In the genomic region with DNA sequence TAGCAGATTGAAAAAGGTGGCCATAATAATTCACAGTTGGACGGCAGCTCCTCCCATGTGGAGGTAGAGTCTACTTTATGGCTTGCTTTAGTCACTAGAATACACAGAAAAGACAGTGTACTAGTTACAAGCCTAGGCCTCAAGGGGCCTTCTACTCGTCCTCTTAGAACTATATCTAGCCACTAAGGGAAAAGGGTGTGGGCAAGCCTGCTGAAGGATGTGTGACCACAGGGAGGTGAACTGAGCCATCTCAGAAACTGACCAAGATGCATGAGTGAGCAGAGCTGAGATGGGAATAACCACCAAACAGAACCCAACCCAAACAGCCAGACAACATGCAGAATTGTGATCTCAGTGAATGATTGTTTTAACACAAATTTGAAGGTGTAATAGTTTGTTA, we compare ENCODE assay signal across 1 cellular context.
TF ChIP-seq lines count a peak whose summit lies in the region.

No MANE protein-coding gene starts in this region.

TF ChIP-seq in GM23338, 12 proteins besides CTCF, POLR2A, EP300 and RAD21 (continued from another document):
- TF ChIP-seq, protein P1, sequence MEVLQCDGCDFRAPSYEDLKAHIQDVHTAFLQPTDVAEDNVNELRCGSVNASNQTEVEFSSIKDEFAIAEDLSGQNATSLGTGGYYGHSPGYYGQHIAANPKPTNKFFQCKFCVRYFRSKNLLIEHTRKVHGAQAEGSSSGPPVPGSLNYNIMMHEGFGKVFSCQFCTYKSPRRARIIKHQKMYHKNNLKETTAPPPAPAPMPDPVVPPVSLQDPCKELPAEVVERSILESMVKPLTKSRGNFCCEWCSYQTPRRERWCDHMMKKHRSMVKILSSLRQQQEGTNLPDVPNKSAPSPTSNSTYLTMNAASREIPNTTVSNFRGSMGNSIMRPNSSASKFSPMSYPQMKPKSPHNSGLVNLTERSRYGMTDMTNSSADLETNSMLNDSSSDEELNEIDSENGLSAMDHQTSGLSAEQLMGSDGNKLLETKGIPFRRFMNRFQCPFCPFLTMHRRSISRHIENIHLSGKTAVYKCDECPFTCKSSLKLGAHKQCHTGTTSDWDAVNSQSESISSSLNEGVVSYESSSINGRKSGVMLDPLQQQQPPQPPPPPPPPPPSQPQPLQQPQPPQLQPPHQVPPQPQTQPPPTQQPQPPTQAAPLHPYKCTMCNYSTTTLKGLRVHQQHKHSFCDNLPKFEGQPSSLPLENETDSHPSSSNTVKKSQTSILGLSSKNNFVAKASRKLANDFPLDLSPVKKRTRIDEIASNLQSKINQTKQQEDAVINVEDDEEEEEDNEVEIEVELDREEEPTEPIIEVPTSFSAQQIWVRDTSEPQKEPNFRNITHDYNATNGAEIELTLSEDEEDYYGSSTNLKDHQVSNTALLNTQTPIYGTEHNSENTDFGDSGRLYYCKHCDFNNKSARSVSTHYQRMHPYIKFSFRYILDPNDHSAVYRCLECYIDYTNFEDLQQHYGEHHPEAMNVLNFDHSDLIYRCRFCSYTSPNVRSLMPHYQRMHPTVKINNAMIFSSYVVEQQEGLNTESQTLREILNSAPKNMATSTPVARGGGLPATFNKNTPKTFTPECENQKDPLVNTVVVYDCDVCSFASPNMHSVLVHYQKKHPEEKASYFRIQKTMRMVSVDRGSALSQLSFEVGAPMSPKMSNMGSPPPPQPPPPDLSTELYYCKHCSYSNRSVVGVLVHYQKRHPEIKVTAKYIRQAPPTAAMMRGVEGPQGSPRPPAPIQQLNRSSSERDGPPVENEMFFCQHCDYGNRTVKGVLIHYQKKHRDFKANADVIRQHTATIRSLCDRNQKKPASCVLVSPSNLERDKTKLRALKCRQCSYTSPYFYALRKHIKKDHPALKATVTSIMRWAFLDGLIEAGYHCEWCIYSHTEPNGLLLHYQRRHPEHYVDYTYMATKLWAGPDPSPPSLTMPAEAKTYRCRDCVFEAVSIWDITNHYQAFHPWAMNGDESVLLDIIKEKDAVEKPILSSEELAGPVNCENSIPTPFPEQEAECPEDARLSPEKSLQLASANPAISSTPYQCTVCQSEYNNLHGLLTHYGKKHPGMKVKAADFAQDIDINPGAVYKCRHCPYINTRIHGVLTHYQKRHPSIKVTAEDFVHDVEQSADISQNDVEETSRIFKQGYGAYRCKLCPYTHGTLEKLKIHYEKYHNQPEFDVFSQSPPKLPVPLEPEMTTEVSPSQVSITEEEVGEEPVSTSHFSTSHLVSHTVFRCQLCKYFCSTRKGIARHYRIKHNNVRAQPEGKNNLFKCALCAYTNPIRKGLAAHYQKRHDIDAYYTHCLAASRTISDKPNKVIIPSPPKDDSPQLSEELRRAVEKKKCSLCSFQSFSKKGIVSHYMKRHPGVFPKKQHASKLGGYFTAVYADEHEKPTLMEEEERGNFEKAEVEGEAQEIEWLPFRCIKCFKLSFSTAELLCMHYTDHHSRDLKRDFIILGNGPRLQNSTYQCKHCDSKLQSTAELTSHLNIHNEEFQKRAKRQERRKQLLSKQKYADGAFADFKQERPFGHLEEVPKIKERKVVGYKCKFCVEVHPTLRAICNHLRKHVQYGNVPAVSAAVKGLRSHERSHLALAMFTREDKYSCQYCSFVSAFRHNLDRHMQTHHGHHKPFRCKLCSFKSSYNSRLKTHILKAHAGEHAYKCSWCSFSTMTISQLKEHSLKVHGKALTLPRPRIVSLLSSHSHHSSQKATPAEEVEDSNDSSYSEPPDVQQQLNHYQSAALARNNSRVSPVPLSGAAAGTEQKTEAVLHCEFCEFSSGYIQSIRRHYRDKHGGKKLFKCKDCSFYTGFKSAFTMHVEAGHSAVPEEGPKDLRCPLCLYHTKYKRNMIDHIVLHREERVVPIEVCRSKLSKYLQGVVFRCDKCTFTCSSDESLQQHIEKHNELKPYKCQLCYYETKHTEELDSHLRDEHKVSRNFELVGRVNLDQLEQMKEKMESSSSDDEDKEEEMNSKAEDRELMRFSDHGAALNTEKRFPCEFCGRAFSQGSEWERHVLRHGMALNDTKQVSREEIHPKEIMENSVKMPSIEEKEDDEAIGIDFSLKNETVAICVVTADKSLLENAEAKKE (CRISPR knock-in tag; IDR thresholded peaks at IDR 0.05): no peak
- no peak for TF ChIP-seq NANOG (IDR thresholded peaks at IDR 0.05; ENCODE audit: borderline replicate concordance)
- TF ChIP-seq EZH2 (IDR thresholded peaks at IDR 0.05; ENCODE audit: low read depth, unreplicated experiment): no peak
- no peak for TF ChIP-seq CREB1 (CRISPR knock-in tag; IDR thresholded peaks at IDR 0.05; ENCODE audit: low read depth)
- TF ChIP-seq STAT1 (IDR thresholded peaks at IDR 0.05; ENCODE audit: unreplicated experiment): no peak
- no peak for TF ChIP-seq ZNF331 (CRISPR knock-in tag; IDR thresholded peaks at IDR 0.05; ENCODE audit: low read depth)
- TF ChIP-seq EZH2phosphoT487 (IDR thresholded peaks at IDR 0.05; ENCODE audit: unreplicated experiment): no peak
- TF ChIP-seq POLR2AphosphoS5 (IDR thresholded peaks at IDR 0.05; ENCODE audit: low read depth): no peak
- TF ChIP-seq ZNF114 (CRISPR knock-in tag; IDR thresholded peaks at IDR 0.05): no peak
